ENCODE assay signal across 1 cellular context in genomic region chr7:74134117-74134539, GRCh38.
TF ChIP-seq lines count a peak whose summit lies in the region.

No MANE protein-coding gene starts in this region.

TF ChIP-seq in K562, 482 proteins besides CTCF, POLR2A, EP300 and RAD21 (continued from another document and continues in another):
- TF ChIP-seq THRA (IDR thresholded peaks at IDR 0.05) (no peak), NFE2L1 (tag; IDR thresholded peaks at IDR 0.05; ENCODE audit: borderline replicate concordance, low read depth) (no peak), SAFB (IDR thresholded peaks at IDR 0.05; ENCODE audit: borderline replicate concordance, low read depth, low read length) (no peak), BRD9 (IDR thresholded peaks at IDR 0.05; ENCODE audit: low read depth, partially characterized antibody) (peak; percentile 24), ZBTB40 (IDR thresholded peaks at IDR 0.05) (no peak), ZBTB40 (CRISPR knock-in tag; IDR thresholded peaks at IDR 0.05) (no peak), ARNT (IDR thresholded peaks at IDR 0.05) (no peak), ZNF316 (IDR thresholded peaks at IDR 0.05) (no peak), CREBBP (IDR thresholded peaks at IDR 0.05; ENCODE audit: low read depth, low read length) (no peak), BHLHE40 (IDR thresholded peaks at IDR 0.05; ENCODE audit: low read length) (no peak), OTX1 (CRISPR knock-in tag; IDR thresholded peaks at IDR 0.05) (no peak), CBX5 (IDR thresholded peaks at IDR 0.05; ENCODE audit: borderline replicate concordance, low read depth) (no peak), HNRNPL (IDR thresholded peaks at IDR 0.05; ENCODE audit: low read depth, low read length) (no peak), USF2 (CRISPR knock-in tag; IDR thresholded peaks at IDR 0.05) (no peak), HDAC1 (IDR thresholded peaks at IDR 0.05) (no peak), ZNF239 (CRISPR knock-in tag; IDR thresholded peaks at IDR 0.05) (no peak), EWSR1 (IDR thresholded peaks at IDR 0.05; ENCODE audit: borderline replicate concordance, low read depth, partially characterized antibody) (no peak), HDAC2 (IDR thresholded peaks at IDR 0.05) (peak; percentile 79), PYGO2 (tag; IDR thresholded peaks at IDR 0.05) (no peak), TRIM24 (IDR thresholded peaks at IDR 0.05) (peak; percentile 42 to 60; a peak in 3 of 4 replicates), THRAP3 (IDR thresholded peaks at IDR 0.05; ENCODE audit: borderline replicate concordance) (no peak), ZNF408 (CRISPR knock-in tag; IDR thresholded peaks at IDR 0.05; ENCODE audit: low read depth) (no peak), ADNP (tag; IDR thresholded peaks at IDR 0.05) (no peak), ZNF431 (CRISPR knock-in tag; IDR thresholded peaks at IDR 0.05) (no peak), JUND (IDR thresholded peaks at IDR 0.05; ENCODE audit: borderline replicate concordance, low read depth, low read length) (no peak), JUND (tag; IDR thresholded peaks at IDR 0.05; ENCODE audit: borderline replicate concordance, low read depth, low read length) (no peak), MTF1 (CRISPR knock-in tag; IDR thresholded peaks at IDR 0.05; ENCODE audit: borderline replicate concordance) (no peak), ELK3 (CRISPR knock-in tag; IDR thresholded peaks at IDR 0.05) (no peak), GTF3C2 (IDR thresholded peaks at IDR 0.05; ENCODE audit: borderline replicate concordance, extremely low read depth, insufficient read length) (no peak), ZBTB2 (IDR thresholded peaks at IDR 0.05) (no peak), SRF (CRISPR knock-in tag; IDR thresholded peaks at IDR 0.05) (peak; percentile 95 to 99), RFX1 (IDR thresholded peaks at IDR 0.05) (peak; percentile 49; the same call in 1 of the 2 replicates), CREB3L1 (IDR thresholded peaks at IDR 0.05; ENCODE audit: borderline replicate concordance, low read depth) (peak; percentile 84), PTTG1 (tag; IDR thresholded peaks at IDR 0.05; ENCODE audit: low read depth) (no peak), ID3 (CRISPR knock-in tag; IDR thresholded peaks at IDR 0.05) (no peak), ID3 (tag; IDR thresholded peaks at IDR 0.05) (no peak), SIN3A (IDR thresholded peaks at IDR 0.05; ENCODE audit: borderline replicate concordance in 2 of 2, control insufficient read depth in 1 of 2, low read depth in 2 of 2, low read length in 2 of 2) (no peak), ZNF586 (CRISPR knock-in tag; conservative IDR thresholded peaks at IDR 0.05) (no peak), MLLT1 (IDR thresholded peaks at IDR 0.05) (no peak), MED1 (CRISPR knock-in tag; IDR thresholded peaks at IDR 0.05; ENCODE audit: borderline replicate concordance) (no peak), ZFP36 (IDR thresholded peaks at IDR 0.05; ENCODE audit: low read depth, low read length, partially characterized antibody) (peak; percentile 62), ZNF766 (CRISPR knock-in tag; conservative IDR thresholded peaks at IDR 0.05) (peak; percentile 100)
